Comparison of ENCODE assay signal across 14 cellular contexts in the genomic region with DNA sequence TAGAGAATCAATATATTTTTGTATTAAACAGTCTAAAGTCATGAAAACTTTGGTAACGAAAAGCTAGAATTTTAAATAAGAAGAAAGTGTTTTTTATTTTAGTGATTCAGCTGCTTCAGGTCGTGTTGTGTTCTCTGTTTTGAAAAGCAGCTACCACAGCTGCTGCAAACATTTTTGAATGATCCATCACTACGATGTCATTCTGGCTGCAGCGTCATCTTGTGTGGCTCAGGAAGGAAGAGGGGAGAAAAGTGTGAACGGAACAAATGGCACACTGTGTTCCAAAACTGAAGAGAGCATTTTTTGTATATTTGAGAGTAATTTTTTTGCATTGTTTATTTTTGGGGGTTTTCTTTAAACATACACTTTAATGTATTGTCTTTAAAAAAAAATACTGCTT.
DNase-seq lines count a peak whose midpoint lies in the region; ATAC-seq and TF ChIP-seq lines count a peak whose summit lies in the region.
"Had no signal": no experiment of that assay in that cellular context is flagged by ENCODE, and none has a peak within 500 bp of the region (broad histone marks: within the 10 kb centered on the region; RNA-seq: fewer than 3 reads in every experiment).

No MANE protein-coding gene starts in this region.

- H2BK20ac ChIP-seq in H9 (ENCODE audit: low read depth, low read length, poor library complexity, severe bottlenecking), result no peak overlapping the region

- no peak overlapping the region for H2BK5ac ChIP-seq in H9 (ENCODE audit: insufficient read length, low read length)

- no peaks in the 10 kb centered on the region for H3K36me3 ChIP-seq in esophagus muscularis mucosa
- H3K36me3 ChIP-seq in lower lobe of right lung, result no peaks in the 10 kb centered on the region

- ATAC-seq in lower lobe of right lung, result no peak
- ATAC-seq in GM18873 (IDR thresholded peaks at IDR 0.05; ENCODE audit: low FRiP score, unreplicated experiment), result no peak
- ATAC-seq: SK-N-SH treated with all-trans-retinoic acid at 6 μM for 48 hours had no signal

- no peak overlapping the region for H3K27ac Mint-ChIP-seq in H9
- H3K27ac Mint-ChIP-seq: activated CD4-positive, alpha-beta memory T cell treated with anti-CD3 and anti-CD28 coated beads for 36 hours; type B pancreatic cell had no signal

- H2BK120ac ChIP-seq in H9 (ENCODE audit: low read depth, low read length, poor library complexity, severe bottlenecking), result no peak overlapping the region

- no peak for TF ChIP-seq POLR2A in esophagus muscularis mucosa (IDR thresholded peaks at IDR 0.05; ENCODE audit: low read depth)

- no peak overlapping the region for H3T11ph ChIP-seq in H9 (ENCODE audit: low read length)

- H2BK12ac ChIP-seq in H9 (ENCODE audit: insufficient read length, low read depth, low read length), result no peak overlapping the region

- H3K23ac ChIP-seq in H9 (ENCODE audit: insufficient read length, low read depth, low read length), result no peak overlapping the region

- TF ChIP-seq CTCF in esophagus muscularis mucosa (IDR thresholded peaks at IDR 0.05), result no peak
- no peak for TF ChIP-seq CTCF in lower lobe of right lung (IDR thresholded peaks at IDR 0.05)
- TF ChIP-seq CTCF in H9 (conservative IDR thresholded peaks at IDR 0.05), result no peak

- no peak overlapping the region for H2AFZ ChIP-seq in H9 (ENCODE audit: low read length)

- no peak overlapping the region for H3K4me3 Mint-ChIP-seq in H9
- H3K4me3 Mint-ChIP-seq: activated CD4-positive, alpha-beta memory T cell treated with anti-CD3 and anti-CD28 coated beads for 36 hours; type B pancreatic cell had no signal

- H3K4me1 ChIP-seq in esophagus muscularis mucosa (peaks cover 6 to 24% (median 19%) of the 10 kb centered on the region in 4 donors), lower lobe of right lung (peaks cover 11% of the 10 kb centered on the region), H9 (ENCODE audit: insufficient read depth, low read length) (no peaks in the 10 kb centered on the region)

- no peaks in the 10 kb centered on the region for H3K79me2 ChIP-seq in H9 (ENCODE audit: insufficient read depth, low read length)

- no peak overlapping the region for H4K91ac ChIP-seq in H9 (ENCODE audit: insufficient read length, low read depth, low read length)

- WGBS in esophagus muscularis mucosa, result 11% methylated on average over 5 of the region's 5 CpGs
- no CpG with 5 or more reads among the region's 5 CpGs for WGBS in H9 (ENCODE audit: extremely low coverage, insufficient read length, low lambda C conversion rate)

- no peak overlapping the region for H3K56ac ChIP-seq in H9 (ENCODE audit: insufficient read length, low read depth, low read length)

- no peaks in the 10 kb centered on the region for H3K9me3 ChIP-seq in esophagus muscularis mucosa
- H3K9me3 ChIP-seq in lower lobe of right lung, result no peaks in the 10 kb centered on the region
- no peaks in the 10 kb centered on the region for H3K9me3 ChIP-seq in H9 (ENCODE audit: control insufficient read depth, low read depth, low read length)

- no peaks in the 10 kb centered on the region for H3K27me3 Mint-ChIP-seq in H9 (ENCODE audit: low read depth)
- H3K27me3 Mint-ChIP-seq: activated CD4-positive, alpha-beta memory T cell treated with anti-CD3 and anti-CD28 coated beads for 36 hours had no signal

- no peak overlapping the region for H3K4ac ChIP-seq in H9 (ENCODE audit: low read depth, low read length)

- no peak overlapping the region for H4K8ac ChIP-seq in H9 (replicated peaks; ENCODE audit: insufficient read length, low read depth, low read length)

- no peaks in the 10 kb centered on the region for H3K9me3 Mint-ChIP-seq in H9
- H3K9me3 Mint-ChIP-seq: activated CD4-positive, alpha-beta memory T cell treated with anti-CD3 and anti-CD28 coated beads for 36 hours had no signal

- H2BK15ac ChIP-seq in H9 (ENCODE audit: low read depth, low read length), result no peak overlapping the region

- H3K4me3 ChIP-seq in esophagus muscularis mucosa (peak overlapping the region; percentile 33 to 49 (median 39)), lower lobe of right lung (peak overlapping the region; percentile 4)

- H3K36me3 Mint-ChIP-seq in H9 (ENCODE audit: insufficient read depth in 1 of 3, low read depth in 3 of 3), result no peaks in the 10 kb centered on the region
- H3K36me3 Mint-ChIP-seq: activated CD4-positive, alpha-beta memory T cell treated with anti-CD3 and anti-CD28 coated beads for 36 hours; type B pancreatic cell had no signal

- H3K79me1 ChIP-seq in H9 (ENCODE audit: insufficient read depth, low read depth, low read length, poor library complexity, severe bottlenecking), result no peaks in the 10 kb centered on the region

- no peak overlapping the region for H3K9ac ChIP-seq in H9 (ENCODE audit: extremely low read depth, insufficient read length, low read length)

- no peak overlapping the region for H2AK5ac ChIP-seq in H9 (ENCODE audit: insufficient read length, low read length)

- H4K5ac ChIP-seq in H9 (ENCODE audit: insufficient read length, low read depth, low read length), result no peak overlapping the region

- no peaks in the 10 kb centered on the region for H4K20me1 ChIP-seq in H9 (ENCODE audit: control insufficient read depth, insufficient read depth, insufficient read length)

- no peaks in the 10 kb centered on the region for H3K23me2 ChIP-seq in H9 (ENCODE audit: insufficient read length, low read depth, low read length, poor library complexity, severe bottlenecking)

- H3K27me3 ChIP-seq in esophagus muscularis mucosa, result no peaks in the 10 kb centered on the region
- H3K27me3 ChIP-seq in lower lobe of right lung (ENCODE audit: low read depth), result no peaks in the 10 kb centered on the region
- no peaks in the 10 kb centered on the region for H3K27me3 ChIP-seq in H9 (ENCODE audit: insufficient read depth, low read length)

- TF ChIP-seq EP300 in esophagus muscularis mucosa (IDR thresholded peaks at IDR 0.05), result no peak

- H3K4me1 Mint-ChIP-seq in H9, result peaks cover 0 to 8% of the 10 kb centered on the region in 2 experiments; a peak in 3 of 4 replicates

- no peak overlapping the region for H3K14ac ChIP-seq in H9 (ENCODE audit: insufficient read depth, low read length)

- DNase-seq in NCI-H748 (lab: John Stamatoyannopoulos, UW; ENCODE audit: unreplicated experiment) (peak; percentile 30), NCI-H748 treated with DMSO at 0.1 percent for 48 hours (lab: John Stamatoyannopoulos, UW) (no peak), esophagus muscularis mucosa (ENCODE audit: extremely low spot score) (no peak), lower lobe of right lung (no peak), middle frontal gyrus (ENCODE audit: extremely low spot score, low spot score) (no peak), NCI-H187 treated with DMSO at 0.1 percent for 48 hours (lab: John Stamatoyannopoulos, UW) (no peak), H9 (no peak)
- DNase-seq: activated CD4-positive, alpha-beta memory T cell treated with anti-CD3 and anti-CD28 coated beads for 36 hours; GDM1; midbrain; NCI-H2171 had no signal

- H3K18ac ChIP-seq in H9 (ENCODE audit: insufficient read length, low read depth, low read length), result no peak overlapping the region

- no peak overlapping the region for H3K4me2 ChIP-seq in H9 (ENCODE audit: insufficient read depth, insufficient read length, low read length)

- H3K27ac ChIP-seq in esophagus muscularis mucosa (replicated peaks in 1 of 4) (peak overlapping the region; percentile 34 to 63 (median 52)), lower lobe of right lung (no peak overlapping the region), H9 (ENCODE audit: insufficient read length, low read depth, low read length) (no peak overlapping the region)

- intact Hi-C loops in esophagus muscularis mucosa (cut with DNase I), result no loop called here
- intact Hi-C loops in lower lobe of right lung (cut with DNase I), result no loop called here

Comparison
In these comparisons a context has a peak if more than half of its experiments do, and no peak if none do; other contexts are left out.
1. H3K27ac ChIP-seq: peak in esophagus muscularis mucosa (4 of 4); none in lower lobe of right lung (single experiment) and H9 (single experiment).